Comparison of ENCODE assay signal across 1 cellular context in genomic region chr7:101085000-101085948, GRCh38.
TF ChIP-seq lines count a peak whose summit lies in the region.

A gene with protein sequence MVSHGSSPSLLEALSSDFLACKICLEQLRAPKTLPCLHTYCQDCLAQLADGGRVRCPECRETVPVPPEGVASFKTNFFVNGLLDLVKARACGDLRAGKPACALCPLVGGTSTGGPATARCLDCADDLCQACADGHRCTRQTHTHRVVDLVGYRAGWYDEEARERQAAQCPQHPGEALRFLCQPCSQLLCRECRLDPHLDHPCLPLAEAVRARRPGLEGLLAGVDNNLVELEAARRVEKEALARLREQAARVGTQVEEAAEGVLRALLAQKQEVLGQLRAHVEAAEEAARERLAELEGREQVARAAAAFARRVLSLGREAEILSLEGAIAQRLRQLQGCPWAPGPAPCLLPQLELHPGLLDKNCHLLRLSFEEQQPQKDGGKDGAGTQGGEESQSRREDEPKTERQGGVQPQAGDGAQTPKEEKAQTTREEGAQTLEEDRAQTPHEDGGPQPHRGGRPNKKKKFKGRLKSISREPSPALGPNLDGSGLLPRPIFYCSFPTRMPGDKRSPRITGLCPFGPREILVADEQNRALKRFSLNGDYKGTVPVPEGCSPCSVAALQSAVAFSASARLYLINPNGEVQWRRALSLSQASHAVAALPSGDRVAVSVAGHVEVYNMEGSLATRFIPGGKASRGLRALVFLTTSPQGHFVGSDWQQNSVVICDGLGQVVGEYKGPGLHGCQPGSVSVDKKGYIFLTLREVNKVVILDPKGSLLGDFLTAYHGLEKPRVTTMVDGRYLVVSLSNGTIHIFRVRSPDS (plus strand): TSS chr7:101085481. CDS start chr7:101087313, 1,832 bp downstream.

TF ChIP-seq in HepG2, 621 proteins besides CTCF, POLR2A, EP300 and RAD21 (continued from another document):
- TF ChIP-seq SKIL (CRISPR knock-in tag; IDR thresholded peaks at IDR 0.05; ENCODE audit: borderline replicate concordance) (0 out of 2 replicates have a peak, but pooled peaks have one; percentile 31), ATAD3A (CRISPR knock-in tag; IDR thresholded peaks at IDR 0.05) (no peak)
TF ChIP-seq in HepG2: peak in this region for 125.
